ENCODE assay signal across 16 cellular contexts in genomic region chr12:49557917-49558215, GRCh38. TPM values are rescaled to one million over a fixed set of nuclear protein-coding genes. Genes with fewer than 3 reads are reported as not detected.
DNase-seq lines count a peak whose midpoint lies in the region; ATAC-seq, FAIRE-seq and TF ChIP-seq lines count a peak whose summit lies in the region.
"Had no signal": no experiment of that assay in that cellular context is flagged by ENCODE, and none has a peak within 500 bp of the region (broad histone marks: within the 10 kb centered on the region; RNA-seq: fewer than 3 reads in every experiment).

No MANE protein-coding gene starts in this region.

- DNase-seq in T47D (ENCODE audit: low read depth in 1 of 2, low spot score in 1 of 2) = peak; percentile 20 to 43
- no peak for DNase-seq in breast epithelium (ENCODE audit: low spot score in 2 of 2)
- no peak for DNase-seq in H1 (ENCODE audit: low read depth in 1 of 2, low spot score in 2 of 2)
- DNase-seq in spleen = peak; percentile 13
- DNase-seq in vagina (ENCODE audit: extremely low spot score in 2 of 2) = no peak
- DNase-seq: activated CD4-positive, CD25-positive, alpha-beta regulatory T cell; activated T-cell treated with anti-CD3 and anti-CD28 coated beads, Interleukin-2, amount 50 U/mL, for 24 hours; adrenal gland; effector CD8-positive, alpha-beta T cell; NCI-H187 treated with DMSO at 0.1 percent for 48 hours had no signal

- no peak overlapping the region for H4K91ac ChIP-seq in H1 (replicated peaks; ENCODE audit: insufficient read length, low read length)

- no peak for TF ChIP-seq RAD21 in H1 (IDR thresholded peaks at IDR 0.05 in 1 of 2, conservative IDR thresholded peaks at IDR 0.05 in 1 of 2; ENCODE audit: low read depth in 2 of 2, low read length in 2 of 2)

- no peak overlapping the region for H3K4me2 ChIP-seq in OCI-LY1 (ENCODE audit: low read length)
- H3K4me2 ChIP-seq in H1 (ENCODE audit: insufficient read depth in 1 of 2, low read depth in 2 of 2, low read length in 2 of 2) = no peak overlapping the region

- intact Hi-C loops in breast epithelium (cut with DNase I; ENCODE audit: low total_unique reads) = no loop called here
- intact Hi-C loops in spleen (cut with DNase I; ENCODE audit: low total_unique reads) = no loop called here
- intact Hi-C loops in vagina (cut with DNase I) = no loop called here

- H3K18ac ChIP-seq in H1 (ENCODE audit: extremely low read depth, low read length) = no peak overlapping the region

- H4K20me1 ChIP-seq in OCI-LY1 (ENCODE audit: insufficient read depth, low read length) (no peaks in the 10 kb centered on the region), H1 (replicated peaks in 1 of 2; ENCODE audit: control insufficient read depth in 1 of 2, insufficient read depth in 2 of 2, low read length in 2 of 2) (peaks cover 0 to 6% of the 10 kb centered on the region in 2 experiments)

- no peaks in the 10 kb centered on the region for H3K9me3 ChIP-seq in breast epithelium
- no peaks in the 10 kb centered on the region for H3K9me3 ChIP-seq in OCI-LY1 (ENCODE audit: low read length)
- no peaks in the 10 kb centered on the region for H3K9me3 ChIP-seq in H1 (ENCODE audit: insufficient read depth in 2 of 2, low read depth in 1 of 2, low read length in 1 of 2)
- no peaks in the 10 kb centered on the region for H3K9me3 ChIP-seq in spleen
- H3K9me3 ChIP-seq in vagina = no peaks in the 10 kb centered on the region
- H3K9me3 ChIP-seq: adrenal gland had no signal

- TF ChIP-seq CTCF in breast epithelium (IDR thresholded peaks at IDR 0.05) (no peak), OCI-LY1 (IDR thresholded peaks at IDR 0.05; ENCODE audit: low read length) (peak; percentile 45; the same call in 1 of the 2 replicates), H1 (IDR thresholded peaks at IDR 0.05; ENCODE audit: control extremely low read depth in 1 of 3, insufficient read depth in 1 of 3, low read depth in 1 of 3, low read length in 3 of 3) (peak in 2 of 3 experiments; percentile 6 to 11; a peak in 1 of 4 replicates), spleen (IDR thresholded peaks at IDR 0.05 in 8 of 11, conservative IDR thresholded peaks at IDR 0.05 in 3 of 11) (no peak), vagina (IDR thresholded peaks at IDR 0.05) (no peak)

- H3F3A ChIP-seq in OCI-LY1 (ENCODE audit: insufficient read depth, low read length) = no peaks in the 10 kb centered on the region

- H2AFZ ChIP-seq in OCI-LY1 (ENCODE audit: low read length) (no peak overlapping the region), H1 (ENCODE audit: low read length) (no peak overlapping the region)

- H3K36me3 ChIP-seq in breast epithelium = peaks cover 15% of the 10 kb centered on the region
- peaks cover 67% of the 10 kb centered on the region for H3K36me3 ChIP-seq in OCI-LY1 (ENCODE audit: insufficient read depth, low read length)
- peaks cover 19 to 48% (median 35%) of the 10 kb centered on the region in 4 experiments; a peak in 7 of 8 replicates for H3K36me3 ChIP-seq in H1 (ENCODE audit: control insufficient read depth in 2 of 4, insufficient read depth in 4 of 4, low read length in 3 of 4)
- peaks cover 0 to 76% (median 67%) of the 10 kb centered on the region in 6 donors for H3K36me3 ChIP-seq in spleen
- peaks cover 0 to 57% of the 10 kb centered on the region in 2 donors for H3K36me3 ChIP-seq in vagina

- CTCF ChIA-PET in H1 (lab: Charles Lee; ENCODE audit: partially characterized antibody) = interaction anchor here (0.6 to 14.0 kb wide), 10 partner anchors 6 to 246 kb away, joined by 3 to 140 read pairs (median 4); partner anchors contain the start of gene MCRS1

- in situ Hi-C loops in T47D (cut with HindIII; ENCODE audit: low pct_unique_long_range_greater_than_20kb, low sequenced_read_pairs) = no loop called here

- H3K4me1 ChIP-seq in breast epithelium (no peaks in the 10 kb centered on the region), OCI-LY1 (ENCODE audit: insufficient read depth, low read length, severe bottlenecking) (no peaks in the 10 kb centered on the region), H1 (replicated peaks in 1 of 4; ENCODE audit: control insufficient read depth in 3 of 4, insufficient read depth in 4 of 4, low read length in 3 of 4) (no peaks in the 10 kb centered on the region; a peak in 1 of 7 replicates), spleen (peaks cover 0 to 2% (median 0%) of the 10 kb centered on the region in 6 donors), vagina (no peaks in the 10 kb centered on the region)
- H3K4me1 ChIP-seq: adrenal gland had no signal

- no peak overlapping the region for H2BK20ac ChIP-seq in H1 (ENCODE audit: low read length)

- no peak overlapping the region for H4K8ac ChIP-seq in H1 (ENCODE audit: extremely low read depth, insufficient read depth, low read length)

- H3K27me3 ChIP-seq in breast epithelium (no peaks in the 10 kb centered on the region), OCI-LY1 (ENCODE audit: insufficient read depth, low read length) (no peaks in the 10 kb centered on the region), H1 (replicated peaks in 1 of 4; ENCODE audit: control insufficient read depth in 3 of 4, extremely low read depth in 1 of 4, insufficient read depth in 3 of 4, low read length in 3 of 4) (no peaks in the 10 kb centered on the region; a peak in 1 of 7 replicates), spleen (replicated peaks in 1 of 7) (no peaks in the 10 kb centered on the region), vagina (no peaks in the 10 kb centered on the region)
- H3K27me3 ChIP-seq: adrenal gland had no signal

- ATAC-seq in HG02759 (IDR thresholded peaks at IDR 0.05; ENCODE audit: unreplicated experiment) (no peak), GM21717 (IDR thresholded peaks at IDR 0.05; ENCODE audit: unreplicated experiment) (no peak)

- no peak for TF ChIP-seq POLR2A in breast epithelium (IDR thresholded peaks at IDR 0.05)
- TF ChIP-seq POLR2A in H1 (IDR thresholded peaks at IDR 0.05; ENCODE audit: control extremely low read depth in 1 of 2, low read depth in 2 of 2, low read length in 2 of 2) = no peak
- no peak for TF ChIP-seq POLR2A in spleen (IDR thresholded peaks at IDR 0.05)
- no peak for TF ChIP-seq POLR2A in vagina (IDR thresholded peaks at IDR 0.05)

- no peak overlapping the region for H3K23ac ChIP-seq in H1 (ENCODE audit: insufficient read length)

- H3K9me2 ChIP-seq in OCI-LY1 (ENCODE audit: low read depth, low read length) = no peaks in the 10 kb centered on the region

- H2BK120ac ChIP-seq in H1 (replicated peaks; ENCODE audit: low read depth, low read length) = no peak overlapping the region

- WGBS in H1 (ENCODE audit: extremely low coverage in 1 of 2, insufficient coverage in 1 of 2, insufficient read length in 1 of 2, insufficient replicate concordance in 2 of 2, low coverage in 1 of 2, low lambda C conversion rate in 2 of 2, missing lambda C conversion rate in 1 of 2), 2 experiments = 79% methylated on average over 7 of the region's 7 CpGs; no CpG with 5 or more reads in 1 of the 2 experiments
- 87 to 90% (median 88%) methylated on average over 7 of the region's 7 CpGs for WGBS in spleen, 5 donors

- H2AK5ac ChIP-seq in H1 (ENCODE audit: low read depth, low read length) = no peak overlapping the region

- H3K9ac ChIP-seq in OCI-LY1 (ENCODE audit: low read length) (no peak overlapping the region), H1 (replicated peaks in 1 of 4; ENCODE audit: extremely low read depth in 1 of 4, low read depth in 3 of 4, low read length in 3 of 4) (no peak overlapping the region)

- no peak overlapping the region for H3K4ac ChIP-seq in H1 (replicated peaks; ENCODE audit: insufficient read length, low read depth, low read length)

- H3K79me1 ChIP-seq in H1 (ENCODE audit: low read depth, low read length) = no peaks in the 10 kb centered on the region

- no peak overlapping the region for H3K4me3 ChIP-seq in breast epithelium
- no peak overlapping the region for H3K4me3 ChIP-seq in OCI-LY1 (ENCODE audit: low read depth, low read length, poor library complexity, severe bottlenecking)
- H3K4me3 ChIP-seq in H1 (ENCODE audit: extremely low read depth in 1 of 4, insufficient read depth in 2 of 4, low read depth in 3 of 4, low read length in 4 of 4) = no peak overlapping the region
- no peak overlapping the region for H3K4me3 ChIP-seq in spleen
- H3K4me3 ChIP-seq in vagina = no peak overlapping the region
- H3K4me3 ChIP-seq: adrenal gland had no signal

- H3K56ac ChIP-seq in H1 (replicated peaks; ENCODE audit: insufficient read length, low read depth, low read length) = no peak overlapping the region

- no peak overlapping the region for H4K5ac ChIP-seq in H1 (ENCODE audit: insufficient read length, low read depth, low read length)

- H2BK12ac ChIP-seq in H1 (ENCODE audit: low read depth, low read length) = no peak overlapping the region

- no peaks in the 10 kb centered on the region for H3K79me2 ChIP-seq in OCI-LY1 (ENCODE audit: insufficient read depth, low read length)
- H3K79me2 ChIP-seq in H1 (ENCODE audit: control insufficient read depth in 1 of 2, insufficient read depth in 2 of 2, low read length in 2 of 2) = no peaks in the 10 kb centered on the region

- H2BK5ac ChIP-seq in H1 (ENCODE audit: low read depth, low read length) = no peak overlapping the region

- no peak for FAIRE-seq in H1 (lab: Jason Lieb, UNC)
- FAIRE-seq: HTR-8/SVneo had no signal

- no peaks in the 10 kb centered on the region for H3K23me2 ChIP-seq in H1 (ENCODE audit: low read depth, low read length)

- no peak overlapping the region for H3K14ac ChIP-seq in H1 (ENCODE audit: insufficient read length)

- no peak overlapping the region for H2BK15ac ChIP-seq in H1 (ENCODE audit: low read length)

- no peak overlapping the region for H3K27ac ChIP-seq in breast epithelium
- H3K27ac ChIP-seq in OCI-LY1 (ENCODE audit: low read depth, low read length, poor library complexity, severe bottlenecking) = no peak overlapping the region
- H3K27ac ChIP-seq in H1 (ENCODE audit: low read depth, low read length) = no peak overlapping the region
- H3K27ac ChIP-seq in spleen = no peak overlapping the region
- H3K27ac ChIP-seq in vagina = no peak overlapping the region
- H3K27ac ChIP-seq: adrenal gland, C4-2B had no signal

- POLR2A ChIA-PET in H1 (lab: Charles Lee; ENCODE audit: partially characterized antibody) = interaction anchor here (1.6 to 3.1 kb wide), 3 partner anchors 9 to 31 kb away, joined by 3 to 12 read pairs (median 11); partner anchors contain the start of gene MCRS1

- TF ChIP-seq EP300 in H1 (IDR thresholded peaks at IDR 0.05; ENCODE audit: borderline replicate concordance in 1 of 2, low read depth in 2 of 2, low read length in 2 of 2) = no peak

RNA-seq across cellular contexts. Expression of gene MCRS1, which starts 10.1 kb away (rescaled TPM):
- total RNA-seq in breast epithelium (10 to 100 TPM; 37.6 to 52.4 (median 52.1) TPM), spleen (10 to 100 TPM; 44.3 to 63.5 (median 54.2) TPM), vagina (40.8 TPM)
- total RNA-seq in H1 (2021; fragmentation: NEBNext Ultra II Directional; extraction: Animal tissue kit (Norgen Biotek cat#: 25700)) = 90.3 and 92.5 TPM in 2 replicates
- polyA plus RNA-seq in H1 (2011; rRNA removed) (139 and 170 TPM in 2 replicates), spleen (10 to 100 TPM; 44.1 to 64.7 (median 61.1) TPM)
- 135 TPM for polyA plus RNA-seq in H1 (2011; cell fraction: cytosol; rRNA removed)
- 210 TPM for polyA plus RNA-seq in H1 (2011; cell fraction: nucleus; rRNA removed)
- 51.5 to 92.0 TPM (median 89.3 TPM) in 4 replicates for polyA plus RNA-seq in H1 (2012, experiment 1 of 2)
- polyA plus RNA-seq in H1 (2012, experiment 2 of 2) = 112 TPM
- 54.6 TPM for polyA plus RNA-seq in H1 (2013, experiment 1 of 2)
- polyA plus RNA-seq in H1 (2013, experiment 2 of 2) = 56.7 TPM
- polyA minus RNA-seq in H1 (2011; rRNA and poly(A)+ RNA removed) = 83.5 and 103 TPM in 2 replicates
- polyA minus RNA-seq in H1 (2011; cell fraction: cytosol; rRNA and poly(A)+ RNA removed) = 48.8 TPM
- 55.8 TPM for polyA minus RNA-seq in H1 (2011; cell fraction: nucleus; rRNA and poly(A)+ RNA removed)

RNA-seq across cellular contexts. Expression of gene KCNH3, which starts 19.0 kb away (rescaled TPM):
- total RNA-seq in breast epithelium = 1 to 10 TPM in 1 of 3 donors, under 1 TPM in 1, not detected in 1; 0.66 to 1.3 TPM
- total RNA-seq in H1 (2021; fragmentation: NEBNext Ultra II Directional; extraction: Animal tissue kit (Norgen Biotek cat#: 25700)) = 0.24 and 0.36 TPM in 2 replicates
- polyA plus RNA-seq in H1 (2011; rRNA removed) = 0.47 and 0.50 TPM in 2 replicates
- polyA plus RNA-seq in H1 (2011; cell fraction: cytosol; rRNA removed) = 0.50 TPM
- 1.6 TPM for polyA plus RNA-seq in H1 (2011; cell fraction: nucleus; rRNA removed)
- polyA plus RNA-seq in H1 (2012, experiment 1 of 2) = 0.24 to 0.67 TPM (median 0.60 TPM) in 3 of 4 replicates, not detected in the other
- polyA plus RNA-seq in H1 (2012, experiment 2 of 2) = 0.18 TPM
- 0.36 TPM for polyA plus RNA-seq in H1 (2013, experiment 1 of 2)
- 0.15 TPM for polyA plus RNA-seq in H1 (2013, experiment 2 of 2)
- polyA minus RNA-seq in H1 (2011; rRNA and poly(A)+ RNA removed) = 0.17 and 0.19 TPM in 2 replicates
- polyA minus RNA-seq in H1 (2011; cell fraction: cytosol; rRNA and poly(A)+ RNA removed) = not detected
- polyA minus RNA-seq in H1 (2011; cell fraction: nucleus; rRNA and poly(A)+ RNA removed) = 0.80 TPM
- 1 to 10 TPM in 4 of 7 donors, under 1 TPM in 3; 0.41 to 2.9 (median 1.0) TPM for total RNA-seq in spleen
- polyA plus RNA-seq in spleen = under 1 TPM; 0.33 to 0.83 (median 0.61) TPM
- not detected for total RNA-seq in vagina
- total RNA-seq: lung microvascular endothelial cell had no signal

RNA-seq across cellular contexts. Expression of gene FAM186B, which starts 47.6 kb away (rescaled TPM):
- total RNA-seq in breast epithelium (under 1 TPM; 0.59 to 0.98 (median 0.96) TPM), spleen (under 1 TPM in 4 of 7 donors, not detected in 3; 0.27 to 0.67 (median 0.41) TPM), vagina (not detected)
- total RNA-seq in H1 (2021; fragmentation: NEBNext Ultra II Directional; extraction: Animal tissue kit (Norgen Biotek cat#: 25700)) = 0.21 and 0.73 TPM in 2 replicates
- polyA plus RNA-seq in H1 (2011; rRNA removed) (0.12 and 0.13 TPM in 2 replicates), spleen (under 1 TPM in 2 of 3 donors, not detected in 1; 0.08 to 0.10 TPM)
- polyA plus RNA-seq in H1 (2011; cell fraction: cytosol; rRNA removed) = 0.28 TPM
- polyA plus RNA-seq in H1 (2011; cell fraction: nucleus; rRNA removed) = 0.34 TPM
- polyA plus RNA-seq in H1 (2012, experiment 1 of 2) = 0.52 to 0.70 TPM (median 0.58 TPM) in 4 replicates
- 0.09 TPM for polyA plus RNA-seq in H1 (2012, experiment 2 of 2)
- 0.18 TPM for polyA plus RNA-seq in H1 (2013, experiment 1 of 2)
- polyA plus RNA-seq in H1 (2013, experiment 2 of 2) = 0.09 TPM
- 0.41 and 0.46 TPM in 2 replicates for polyA minus RNA-seq in H1 (2011; rRNA and poly(A)+ RNA removed)
- not detected for polyA minus RNA-seq in H1 (2011; cell fraction: cytosol; rRNA and poly(A)+ RNA removed)
- polyA minus RNA-seq in H1 (2011; cell fraction: nucleus; rRNA and poly(A)+ RNA removed) = 0.20 TPM

Comparison
In these comparisons a context has a peak if more than half of its experiments do, and no peak if none do; other contexts are left out.
1. DNase-seq: peak in T47D (2 of 2) and spleen (single experiment); none in breast epithelium (0 of 2), H1 (0 of 2) and vagina (0 of 2).
2. CTCF ChIP-seq: peak in OCI-LY1 (single experiment) and H1 (2 of 3); none in breast epithelium (0 of 3), spleen (0 of 11) and vagina (0 of 3).